22 cellular contexts compared by ENCODE assay signal in genomic region chrX:134545524-134545923, GRCh38.
DNase-seq lines count a peak whose midpoint lies in the region; ATAC-seq, FAIRE-seq and TF ChIP-seq lines count a peak whose summit lies in the region.
"Had no signal": no experiment of that assay in that cellular context is flagged by ENCODE, and none has a peak within 500 bp of the region (broad histone marks: within the 10 kb centered on the region; RNA-seq: fewer than 3 reads in every experiment).

No MANE protein-coding gene starts in this region.

- H3K9me3 ChIP-seq in astrocyte (ENCODE audit: insufficient read depth, low read depth, low read length) = no peaks in the 10 kb centered on the region
- H3K9me3 ChIP-seq in iPS-18c (ENCODE audit: control insufficient read depth, insufficient read depth, low read length) = peaks cover 11% of the 10 kb centered on the region

- no peak overlapping the region for H2AFZ ChIP-seq in astrocyte (ENCODE audit: low read depth, low read length)

- no peak overlapping the region for H3K27ac ChIP-seq in astrocyte (ENCODE audit: low read depth, low read length)
- no peak overlapping the region for H3K27ac ChIP-seq in caudate nucleus (ENCODE audit: low read depth, low read length)
- H3K27ac ChIP-seq: WERI-Rb-1 had no signal

- H3K4me3 Mint-ChIP-seq in astrocyte (ENCODE audit: unreplicated experiment) = peak overlapping the region; percentile 99
- H3K4me3 Mint-ChIP-seq: CD4-positive, alpha-beta T cell; natural killer cell treated with Interleukin-12 subunit alpha and Interleukin-12 subunit beta and Interleukin-15 and Interleukin-18, amount 100 ng/mL, for 72 hours; T-helper 2 cell treated with Interferon-gamma antibody and Interleukin-4, amounts not matched to agents 5 μg/mL and 100 μg/mL, for 36 hours had no signal

- no peaks in the 10 kb centered on the region for H3K9me3 Mint-ChIP-seq in astrocyte (ENCODE audit: unreplicated experiment)
- H3K9me3 Mint-ChIP-seq: CD4-positive, alpha-beta T cell; natural killer cell treated with Interleukin-12 subunit alpha and Interleukin-12 subunit beta and Interleukin-15 and Interleukin-18, amount 100 ng/mL, for 72 hours; T-helper 2 cell treated with Interferon-gamma antibody and Interleukin-4, amounts not matched to agents 5 μg/mL and 100 μg/mL, for 36 hours had no signal

- ATAC-seq in HG03097 (IDR thresholded peaks at IDR 0.05; ENCODE audit: low FRiP score, unreplicated experiment) (no peak), GM21447 (IDR thresholded peaks at IDR 0.05; ENCODE audit: unreplicated experiment) (no peak)
- ATAC-seq: natural killer cell treated with Interleukin-12 subunit alpha and Interleukin-12 subunit beta and Interleukin-15 and Interleukin-18, amount 100 ng/mL, for 72 hours had no signal

- H3K36me3 ChIP-seq in astrocyte (ENCODE audit: insufficient read depth, low read length) = peaks cover 4% of the 10 kb centered on the region
- H3K36me3 ChIP-seq: WERI-Rb-1 had no signal

- peaks cover 7% of the 10 kb centered on the region for H3K36me3 Mint-ChIP-seq in astrocyte (ENCODE audit: low read depth, unreplicated experiment)
- H3K36me3 Mint-ChIP-seq: natural killer cell treated with Interleukin-12 subunit alpha and Interleukin-12 subunit beta and Interleukin-15 and Interleukin-18, amount 100 ng/mL, for 72 hours had no signal

- H3K27me3 ChIP-seq in astrocyte (ENCODE audit: insufficient read depth, low read length) = no peaks in the 10 kb centered on the region

- H3K4me1 ChIP-seq in astrocyte (ENCODE audit: insufficient read depth, low read length) = peaks cover 28% of the 10 kb centered on the region

- peak overlapping the region; percentile 66 for H3K27ac Mint-ChIP-seq in astrocyte (ENCODE audit: unreplicated experiment)
- H3K27ac Mint-ChIP-seq: CD4-positive, alpha-beta T cell; natural killer cell treated with Interleukin-12 subunit alpha and Interleukin-12 subunit beta and Interleukin-15 and Interleukin-18, amount 100 ng/mL, for 72 hours; T-helper 2 cell treated with Interferon-gamma antibody and Interleukin-4, amounts not matched to agents 5 μg/mL and 100 μg/mL, for 36 hours had no signal

- no peak overlapping the region for H3K9ac ChIP-seq in astrocyte (ENCODE audit: low read length)

- peaks cover 26% of the 10 kb centered on the region for H3K79me2 ChIP-seq in astrocyte (ENCODE audit: insufficient read depth, low read length)

- H4K20me1 ChIP-seq in astrocyte (ENCODE audit: insufficient read depth, low read length) = no peaks in the 10 kb centered on the region

- FAIRE-seq in astrocyte (lab: Jason Lieb, UNC) = no peak
- FAIRE-seq: bronchial epithelial cell, endothelial cell of umbilical vein, frontal cortex had no signal

- no peak for TF ChIP-seq CTCF in astrocyte (IDR thresholded peaks at IDR 0.05; ENCODE audit: insufficient read depth, low read depth, low read length)

- DNase-seq in ELF-1 (ENCODE audit: low read depth, low spot score) (peak; percentile 32), astrocyte (ENCODE audit: low read depth) (no peak), skeletal muscle cell (ENCODE audit: low read depth) (no peak), COR-L47 (lab: John Stamatoyannopoulos, UW) (no peak), caudate nucleus (lab: John Stamatoyannopoulos, UW) (no peak)
- DNase-seq: activated gamma-delta T cell; CD4-positive, alpha-beta T cell; DMS153; GOT3; NCI-H2081; NCI-H446; stimulated activated CD8-positive, alpha-beta memory T cell treated with anti-CD3 and anti-CD28 coated beads, Interleukin-4, amount 100 ng/mL, for 48 hours; substantia nigra; WERI-Rb-1 had no signal

- peaks cover 22% of the 10 kb centered on the region for H3K4me1 Mint-ChIP-seq in astrocyte (ENCODE audit: low read depth, unreplicated experiment)

- peak overlapping the region; percentile 89 for H3K4me2 ChIP-seq in astrocyte (ENCODE audit: low read length)

- H3K27me3 Mint-ChIP-seq in astrocyte (ENCODE audit: low read depth, unreplicated experiment) = no peaks in the 10 kb centered on the region

- H3K4me3 ChIP-seq in astrocyte (ENCODE audit: insufficient read depth, low read depth, low read length) (no peak overlapping the region), iPS-18c (ENCODE audit: insufficient read depth, low read depth, low read length) (peak overlapping the region; percentile 51; the same call in 1 of the 2 replicates), skeletal muscle cell (ENCODE audit: low read depth, low read length) (peak overlapping the region; percentile 69)
